23 cellular contexts compared by ENCODE assay signal in the genomic region with DNA sequence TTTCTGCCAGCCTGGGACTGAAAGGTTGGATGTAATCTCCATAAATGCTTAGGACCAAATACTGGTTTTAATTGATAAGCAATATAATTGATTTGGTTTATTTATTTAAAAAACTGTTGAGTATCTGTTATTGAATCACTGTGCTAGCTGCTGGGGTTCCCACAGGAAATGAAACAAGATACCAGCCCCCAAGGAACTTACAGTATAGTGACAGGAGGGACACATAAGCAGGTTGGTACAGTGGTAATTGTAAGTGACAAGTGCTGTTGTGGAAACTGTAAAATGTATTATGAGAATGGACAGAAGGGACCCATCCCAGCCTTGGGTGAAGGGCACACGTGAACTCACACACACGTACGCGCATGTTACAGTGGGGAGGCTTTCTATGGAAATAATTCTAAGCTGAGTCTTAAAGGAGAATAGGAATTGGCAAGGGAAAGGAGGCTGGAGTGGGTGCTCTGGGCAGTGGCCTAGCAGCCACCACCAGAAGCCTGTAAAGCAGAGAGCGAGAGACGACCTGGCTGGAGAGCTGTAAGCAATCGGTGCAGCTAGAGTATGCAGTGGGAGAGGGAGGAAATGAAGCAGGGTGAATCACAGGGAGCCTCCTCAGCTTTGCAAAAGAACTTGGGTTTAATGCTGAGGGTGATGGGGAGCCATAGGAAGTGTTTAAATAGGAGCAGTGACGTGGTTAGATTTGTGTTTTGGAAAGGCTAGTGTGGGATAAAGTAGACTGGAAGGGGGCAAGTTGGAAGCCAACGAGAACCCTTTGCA. TPM values are rescaled to one million over a fixed set of nuclear protein-coding genes. Genes with fewer than 3 reads are reported as not detected.
A peak's percentile ranks its signal among the peaks of the same experiment; 100 is the strongest.
DNase-seq lines count a peak whose midpoint lies in the region; ATAC-seq and TF ChIP-seq lines count a peak whose summit lies in the region.
"Had no signal": no experiment of that assay in that cellular context is flagged by ENCODE, and none has a peak within 500 bp of the region (broad histone marks: within the 10 kb centered on the region; RNA-seq: fewer than 3 reads in every experiment).

No MANE protein-coding gene starts in this region.

- no CpG with 5 or more reads among the region's 9 CpGs for WGBS in trophoblast cell (ENCODE audit: extremely low coverage, insufficient coverage, insufficient read length)

- peaks cover 74% of the 10 kb centered on the region for H3K27me3 Mint-ChIP-seq in WTC11 (ENCODE audit: low read depth)

- no peaks in the 10 kb centered on the region for H3K36me3 Mint-ChIP-seq in WTC11
- H3K36me3 Mint-ChIP-seq: CD4-positive, CD25-positive, alpha-beta regulatory T cell had no signal

- H3K36me3 ChIP-seq in trophoblast cell (ENCODE audit: control insufficient read depth in 1 of 2, insufficient read depth in 2 of 2, low read length in 2 of 2), result no peaks in the 10 kb centered on the region
- H3K36me3 ChIP-seq: HAP-1 had no signal

- H3K27ac ChIP-seq in trophoblast cell (ENCODE audit: low read depth, low read length), result no peak overlapping the region

- H2BK12ac ChIP-seq in trophoblast cell (ENCODE audit: low read length), result no peak overlapping the region

- H3K4me1 Mint-ChIP-seq in WTC11, result peaks cover 15% of the 10 kb centered on the region

- H4K91ac ChIP-seq in trophoblast cell (ENCODE audit: low read depth, low read length), result no peak overlapping the region

- no peaks in the 10 kb centered on the region for H3K27me3 ChIP-seq in trophoblast cell (ENCODE audit: insufficient read depth, low read length)

- peaks cover 4% of the 10 kb centered on the region; the same call in 1 of the 2 replicates for H3K9me3 Mint-ChIP-seq in WTC11
- H3K9me3 Mint-ChIP-seq: CD4-positive, CD25-positive, alpha-beta regulatory T cell had no signal

- H3K79me1 ChIP-seq in trophoblast cell (ENCODE audit: low read length), result no peaks in the 10 kb centered on the region

- ATAC-seq in GM18502 (IDR thresholded peaks at IDR 0.05; ENCODE audit: poor library complexity, unreplicated experiment) (peak; percentile 61), HG02870 (IDR thresholded peaks at IDR 0.05; ENCODE audit: unreplicated experiment) (peak; percentile 50), WTC11 (peak; percentile 40), sciatic nerve (no peak)

- H3K9ac ChIP-seq in trophoblast cell (ENCODE audit: low read length), result no peak overlapping the region

- no peak overlapping the region for H4K8ac ChIP-seq in trophoblast cell (ENCODE audit: low read depth, low read length)

- no peak overlapping the region for H3K23ac ChIP-seq in trophoblast cell (ENCODE audit: low read length)

- CTCF ChIA-PET in WTC11 (lab: Charles Lee), result interaction anchor here (2.3 kb wide), 1 partner anchor 60 kb away, joined by 7 read pairs; no protein-coding TSS in a partner anchor

- H3K27ac Mint-ChIP-seq in WTC11, result no peak overlapping the region

- H3K79me2 ChIP-seq in trophoblast cell (ENCODE audit: control insufficient read depth, insufficient read depth, low read length, poor library complexity), result no peaks in the 10 kb centered on the region

- no peak overlapping the region for H3K4me3 ChIP-seq in trophoblast cell (ENCODE audit: low read depth, low read length)
- H3K4me3 ChIP-seq: HAP-1 had no signal

- no peak for TF ChIP-seq CTCF in WTC11 (IDR thresholded peaks at IDR 0.05)

- H3K4ac ChIP-seq in trophoblast cell (ENCODE audit: low read depth, low read length), result no peak overlapping the region

- no peak overlapping the region for H2BK5ac ChIP-seq in trophoblast cell (ENCODE audit: low read depth, low read length, poor library complexity)

- no peak overlapping the region for H3K4me3 Mint-ChIP-seq in WTC11
- H3K4me3 Mint-ChIP-seq: CD4-positive, CD25-positive, alpha-beta regulatory T cell had no signal

- H2AFZ ChIP-seq in trophoblast cell (ENCODE audit: insufficient read depth, low read length, poor library complexity), result no peak overlapping the region

- POLR2A ChIA-PET in WTC11 (lab: Charles Lee), result no interaction called here

- no peak for DNase-seq in WTC11 (ENCODE audit: low spot score)
- no peak for DNase-seq in DMS153 treated with DMSO at 0.1 percent for 48 hours (lab: John Stamatoyannopoulos, UW; ENCODE audit: unreplicated experiment)
- DNase-seq in NK-92 treated with Interleukin-12 subunit alpha and Interleukin-12 subunit beta, amount 100 ng/mL, for 24 hours (lab: John Stamatoyannopoulos, UW), result no peak
- no peak for DNase-seq in trophoblast cell
- no peak for DNase-seq in sciatic nerve (ENCODE audit: low spot score)
- DNase-seq: CD4-positive, CD25-positive, alpha-beta regulatory T cell; DMS79; Karpas-422; MV-4-11; NCI-H1694; NCI-H2081; NCI-H2171 treated with DMSO at 0.1 percent for 48 hours; NCI-H446; NCI-H526 treated with DMSO at 0.1 percent for 48 hours; T-helper 9 cell had no signal

- intact Hi-C loops in sciatic nerve (cut with DNase I), result no loop called here

- H2BK120ac ChIP-seq in trophoblast cell (ENCODE audit: insufficient read depth, low read length, poor library complexity), result no peak overlapping the region

- H3K4me2 ChIP-seq in trophoblast cell (ENCODE audit: low read length), result no peak overlapping the region

- H3K4me1 ChIP-seq in trophoblast cell (ENCODE audit: control insufficient read depth in 1 of 2, insufficient read depth in 2 of 2, low read length in 2 of 2), result no peaks in the 10 kb centered on the region
- H3K4me1 ChIP-seq: HAP-1 had no signal

- H4K12ac ChIP-seq in trophoblast cell (ENCODE audit: low read depth, low read length), result no peak overlapping the region

- no peaks in the 10 kb centered on the region for H3K9me3 ChIP-seq in trophoblast cell (ENCODE audit: insufficient read depth, low read depth, low read length)
- H3K9me3 ChIP-seq: HAP-1 had no signal

- H2AK5ac ChIP-seq in trophoblast cell (ENCODE audit: low read length), result no peak overlapping the region

- no peak overlapping the region for H3K14ac ChIP-seq in trophoblast cell (ENCODE audit: low read length)

- H3K18ac ChIP-seq in trophoblast cell (ENCODE audit: low read length), result no peak overlapping the region

TF ChIP-seq in WTC11, 78 proteins besides CTCF, POLR2A, EP300 and RAD21 (continues in another document):
- TF ChIP-seq SP1 (CRISPR knock-in tag; conservative IDR thresholded peaks at IDR 0.05), result no peak
- no peak for TF ChIP-seq ZNF232 (CRISPR knock-in tag; IDR thresholded peaks at IDR 0.05)
- TF ChIP-seq IRF1 (CRISPR knock-in tag; IDR thresholded peaks at IDR 0.05), result no peak
- no peak for TF ChIP-seq AR (CRISPR knock-in tag; IDR thresholded peaks at IDR 0.05)
- no peak for TF ChIP-seq ZBTB43 (CRISPR knock-in tag; IDR thresholded peaks at IDR 0.05)
- TF ChIP-seq ZNF121 (CRISPR knock-in tag; IDR thresholded peaks at IDR 0.05), result no peak
- TF ChIP-seq ERG (CRISPR knock-in tag; IDR thresholded peaks at IDR 0.05), result no peak

RNA-seq across cellular contexts. Expression of gene GLRA1, which starts 39.3 kb away (rescaled TPM):
- total RNA-seq in WTC11 (2021), result not detected in 3 replicates
- polyA plus RNA-seq in trophoblast cell (2013), result not detected in 2 replicates
- total RNA-seq in sciatic nerve, result not detected
- total RNA-seq: A673; CD4-positive, CD25-positive, alpha-beta regulatory T cell; M059J; SK-MEL-5; T-helper 1 cell treated with Interleukin-12 subunit alpha and Interleukin-12 subunit beta and Interleukin-4 antibody, amounts not matched to agents 30 ng/mL and 1 ng/mL, for 36 hours had no signal
- polyA plus RNA-seq: BJ; CD4-positive, CD25-positive, alpha-beta regulatory T cell had no signal
